ENCODE assay signal across 16 cellular contexts in the genomic region with DNA sequence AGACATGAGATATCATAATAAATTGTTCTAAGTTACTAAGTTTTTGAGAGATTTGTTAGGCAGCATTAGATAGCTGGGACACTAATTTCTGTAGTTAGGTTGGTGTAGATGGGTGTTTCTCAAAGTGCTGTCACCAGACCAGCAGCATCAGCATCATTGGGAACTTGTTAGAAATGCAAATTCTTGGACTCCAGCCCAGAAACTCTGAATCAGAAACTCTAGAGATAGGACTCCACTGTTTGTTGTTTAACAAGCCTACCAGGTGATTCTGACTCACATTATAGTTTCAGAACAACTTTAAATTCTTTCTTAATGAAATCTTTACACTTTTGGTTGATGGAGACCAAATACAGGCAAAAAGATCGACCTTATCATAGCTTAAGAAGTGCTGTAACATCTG.
DNase-seq lines count a peak whose midpoint lies in the region; ATAC-seq and TF ChIP-seq lines count a peak whose summit lies in the region.
"Had no signal": no experiment of that assay in that cellular context is flagged by ENCODE, and none has a peak within 500 bp of the region (broad histone marks: within the 10 kb centered on the region; RNA-seq: fewer than 3 reads in every experiment).

No MANE protein-coding gene starts in this region.

- H3K4me1 ChIP-seq in OCI-LY3 (ENCODE audit: low read length) (peaks cover 17% of the 10 kb centered on the region), smooth muscle cell (ENCODE audit: low read depth) (no peaks in the 10 kb centered on the region)
- H3K4me1 ChIP-seq: tibial artery had no signal

- H2AFZ ChIP-seq in OCI-LY3 (ENCODE audit: low read depth, low read length) (peak overlapping the region; percentile 24), smooth muscle cell (ENCODE audit: low read depth) (peak overlapping the region; percentile 55)

- H4K20me1 ChIP-seq in OCI-LY3 (ENCODE audit: insufficient read depth, low read length) (no peaks in the 10 kb centered on the region), smooth muscle cell (ENCODE audit: low read depth) (no peaks in the 10 kb centered on the region)

- no peak for TF ChIP-seq CTCF in OCI-LY3 (IDR thresholded peaks at IDR 0.05; ENCODE audit: low read depth, low read length)
- no peak for TF ChIP-seq CTCF in epithelial cell of proximal tubule (conservative IDR thresholded peaks at IDR 0.05; ENCODE audit: low read depth, low read length)
- no peak for TF ChIP-seq CTCF in smooth muscle cell (IDR thresholded peaks at IDR 0.05; ENCODE audit: borderline replicate concordance, insufficient read depth, poor library complexity, severe bottlenecking)
- no peak for TF ChIP-seq CTCF in WTC11 (IDR thresholded peaks at IDR 0.05)

- H3K4me3 ChIP-seq in OCI-LY3 (ENCODE audit: low read length) (no peak overlapping the region), epithelial cell of proximal tubule (ENCODE audit: low read depth, low read length) (no peak overlapping the region), smooth muscle cell (no peak overlapping the region)
- H3K4me3 ChIP-seq: lung, MG63, tibial artery had no signal

- H3K27me3 Mint-ChIP-seq in WTC11 (ENCODE audit: low read depth): no peaks in the 10 kb centered on the region

- no peak overlapping the region for H3K27ac Mint-ChIP-seq in WTC11
- H3K27ac Mint-ChIP-seq: T-helper 1 cell treated with Interleukin-12 subunit alpha and Interleukin-12 subunit beta and Interleukin-4 antibody, amounts not matched to agents 30 μg/mL and 1 μg/mL, for 36 hours had no signal

- POLR2A ChIA-PET in WTC11 (lab: Charles Lee): no interaction called here

- H3K4me1 Mint-ChIP-seq in WTC11: peaks cover 7% of the 10 kb centered on the region

- H3K79me2 ChIP-seq in OCI-LY3 (ENCODE audit: low read length): no peaks in the 10 kb centered on the region
- no peaks in the 10 kb centered on the region for H3K79me2 ChIP-seq in smooth muscle cell (ENCODE audit: low read depth)

- H3K4me3 Mint-ChIP-seq in WTC11: no peak overlapping the region
- H3K4me3 Mint-ChIP-seq: T-helper 1 cell treated with Interleukin-12 subunit alpha and Interleukin-12 subunit beta and Interleukin-4 antibody, amounts not matched to agents 30 μg/mL and 1 μg/mL, for 36 hours had no signal

- DNase-seq in DMS153 (lab: John Stamatoyannopoulos, UW) (peak; percentile 3), DMS153 treated with DMSO at 0.1 percent for 48 hours (lab: John Stamatoyannopoulos, UW; ENCODE audit: unreplicated experiment) (no peak), epithelial cell of proximal tubule (ENCODE audit: low read depth) (peak; percentile 96), smooth muscle cell (lab: John Stamatoyannopoulos, UW; ENCODE audit: unreplicated experiment) (no peak), WTC11 (ENCODE audit: low spot score) (no peak), NCI-H748 (lab: John Stamatoyannopoulos, UW; ENCODE audit: unreplicated experiment) (no peak)
- no peak for DNase-seq in stimulated activated CD4-positive, alpha-beta T cell treated with anti-CD3 and anti-CD28 coated beads, Interleukin-4, amount 100 ng/mL, for 4 hours
- DNase-seq: GF-D8, MG63, NCI-H510A, right cardiac atrium, tibial artery had no signal

- H3K36me3 Mint-ChIP-seq in WTC11: no peaks in the 10 kb centered on the region

- H3K36me3 ChIP-seq in OCI-LY3 (replicated peaks; ENCODE audit: low read depth, low read length) (no peaks in the 10 kb centered on the region), smooth muscle cell (ENCODE audit: low read depth) (no peaks in the 10 kb centered on the region)
- H3K36me3 ChIP-seq: MG63, tibial artery had no signal

- CTCF ChIA-PET in WTC11 (lab: Charles Lee): interaction anchor here (0.7 kb wide), 1 partner anchor 134 kb away, joined by 3 read pairs; no protein-coding TSS in a partner anchor

- H3K27me3 ChIP-seq in OCI-LY3 (ENCODE audit: low read depth, low read length) (no peaks in the 10 kb centered on the region), smooth muscle cell (ENCODE audit: low read depth) (no peaks in the 10 kb centered on the region)
- H3K27me3 ChIP-seq: MG63, tibial artery had no signal

- H3K9me3 Mint-ChIP-seq in WTC11: no peaks in the 10 kb centered on the region
- H3K9me3 Mint-ChIP-seq: T-helper 1 cell treated with Interleukin-12 subunit alpha and Interleukin-12 subunit beta and Interleukin-4 antibody, amounts not matched to agents 30 μg/mL and 1 μg/mL, for 36 hours had no signal

- H3K9ac ChIP-seq in OCI-LY3 (ENCODE audit: low read length) (no peak overlapping the region), smooth muscle cell (ENCODE audit: low read depth) (no peak overlapping the region)

- peaks cover 7% of the 10 kb centered on the region for H3F3A ChIP-seq in smooth muscle cell (ENCODE audit: low read depth)

- H3K27ac ChIP-seq in OCI-LY3 (ENCODE audit: low read length) (peak overlapping the region; percentile 17), smooth muscle cell (ENCODE audit: low read depth) (peak overlapping the region; percentile 68)
- H3K27ac ChIP-seq: 22Rv1, tibial artery had no signal

- WGBS in smooth muscle cell (ENCODE audit: low lambda C conversion rate): 27% methylated on average over 1 of the region's 1 CpG

- no peaks in the 10 kb centered on the region for H3K9me3 ChIP-seq in OCI-LY3 (ENCODE audit: insufficient read depth, low read length)
- H3K9me3 ChIP-seq in smooth muscle cell (replicated peaks; ENCODE audit: low read depth): no peaks in the 10 kb centered on the region
- H3K9me3 ChIP-seq: MG63, tibial artery had no signal

- H3K4me2 ChIP-seq in OCI-LY3 (ENCODE audit: low read length): no peak overlapping the region; the same call in 1 of the 2 replicates
- no peak overlapping the region for H3K4me2 ChIP-seq in smooth muscle cell

- ATAC-seq in WTC11: no peak
- ATAC-seq: right cardiac atrium had no signal

TF ChIP-seq in WTC11, 78 proteins besides CTCF, POLR2A, EP300 and RAD21:
- TF ChIP-seq GTF2I (CRISPR knock-in tag; conservative IDR thresholded peaks at IDR 0.05) (no peak), HMGA2 (CRISPR knock-in tag; IDR thresholded peaks at IDR 0.05) (no peak), SP1 (CRISPR knock-in tag; conservative IDR thresholded peaks at IDR 0.05) (no peak)
- TF ChIP-seq, protein P1, sequence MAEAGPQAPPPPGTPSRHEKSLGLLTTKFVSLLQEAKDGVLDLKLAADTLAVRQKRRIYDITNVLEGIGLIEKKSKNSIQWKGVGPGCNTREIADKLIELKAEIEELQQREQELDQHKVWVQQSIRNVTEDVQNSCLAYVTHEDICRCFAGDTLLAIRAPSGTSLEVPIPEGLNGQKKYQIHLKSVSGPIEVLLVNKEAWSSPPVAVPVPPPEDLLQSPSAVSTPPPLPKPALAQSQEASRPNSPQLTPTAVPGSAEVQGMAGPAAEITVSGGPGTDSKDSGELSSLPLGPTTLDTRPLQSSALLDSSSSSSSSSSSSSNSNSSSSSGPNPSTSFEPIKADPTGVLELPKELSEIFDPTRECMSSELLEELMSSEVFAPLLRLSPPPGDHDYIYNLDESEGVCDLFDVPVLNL (CRISPR knock-in tag; IDR thresholded peaks at IDR 0.05; ENCODE audit: borderline replicate concordance, low read depth): no peak
- TF ChIP-seq, protein P2, sequence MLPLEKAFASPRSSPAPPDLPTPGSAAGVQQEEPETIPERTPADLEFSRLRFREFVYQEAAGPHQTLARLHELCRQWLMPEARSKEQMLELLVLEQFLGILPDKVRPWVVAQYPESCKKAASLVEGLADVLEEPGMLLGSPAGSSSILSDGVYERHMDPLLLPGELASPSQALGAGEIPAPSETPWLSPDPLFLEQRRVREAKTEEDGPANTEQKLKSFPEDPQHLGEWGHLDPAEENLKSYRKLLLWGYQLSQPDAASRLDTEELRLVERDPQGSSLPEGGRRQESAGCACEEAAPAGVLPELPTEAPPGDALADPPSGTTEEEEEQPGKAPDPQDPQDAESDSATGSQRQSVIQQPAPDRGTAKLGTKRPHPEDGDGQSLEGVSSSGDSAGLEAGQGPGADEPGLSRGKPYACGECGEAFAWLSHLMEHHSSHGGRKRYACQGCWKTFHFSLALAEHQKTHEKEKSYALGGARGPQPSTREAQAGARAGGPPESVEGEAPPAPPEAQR (CRISPR knock-in tag; IDR thresholded peaks at IDR 0.05): no peak

Comparison
In these comparisons a context has a peak if more than half of its experiments do, and no peak if none do; other contexts are left out.
1. DNase-seq: peak in DMS153 (single experiment) and epithelial cell of proximal tubule (single experiment); none in DMS153 treated with DMSO at 0.1 percent for 48 hours (single experiment), smooth muscle cell (single experiment), WTC11 (single experiment), stimulated activated CD4-positive, alpha-beta T cell treated with anti-CD3 and anti-CD28 coated beads, Interleukin-4, amount 100 ng/mL, for 4 hours (0 of 2) and NCI-H748 (single experiment).